8 cellular contexts compared by ENCODE assay signal in genomic region chr12:39443704-39444234, GRCh38. TPM values are rescaled to one million over a fixed set of nuclear protein-coding genes. Genes with fewer than 3 reads are reported as not detected.
DNase-seq lines count a peak whose midpoint lies in the region; ATAC-seq and TF ChIP-seq lines count a peak whose summit lies in the region.

No MANE protein-coding gene starts in this region.

- TF ChIP-seq CTCF in C4-2B (conservative IDR thresholded peaks at IDR 0.05) = no peak
- TF ChIP-seq CTCF in choroid plexus epithelial cell (conservative IDR thresholded peaks at IDR 0.05; ENCODE audit: low read depth, low read length) = no peak
- no peak for TF ChIP-seq CTCF in mesothelial cell of epicardium (IDR thresholded peaks at IDR 0.05; ENCODE audit: unreplicated experiment)

- peak overlapping the region; percentile 62 for H3K4me3 ChIP-seq in choroid plexus epithelial cell (ENCODE audit: low read depth, low read length)
- H3K4me3 ChIP-seq in aorta (ENCODE audit: low read length in 2 of 2) = peak overlapping the region; percentile 20 to 77

- H3K9me3 Mint-ChIP-seq in mesothelial cell of epicardium = no peaks in the 10 kb centered on the region

- DNase-seq in M059J (ENCODE audit: low read depth) (peak; percentile 29), choroid plexus epithelial cell (ENCODE audit: low read depth) (no peak), mesothelial cell of epicardium (ENCODE audit: low spot score in 2 of 2, unreplicated experiment in 2 of 2) (no peak), aorta (no peak), LoVo (ENCODE audit: low spot score) (no peak), GM19240 (ENCODE audit: insufficient read length, low spot score) (no peak)
- DNase-seq in stimulated activated CD4-positive, alpha-beta T cell treated with anti-CD3 and anti-CD28 coated beads, Interleukin-4, amount 100 ng/mL, for 24 hours = no peak

- H3K4me1 ChIP-seq in aorta (ENCODE audit: control insufficient read depth in 1 of 2, insufficient read depth in 2 of 2, low read length in 2 of 2) = no peaks in the 10 kb centered on the region

- peaks cover 20% of the 10 kb centered on the region for H3K4me1 Mint-ChIP-seq in mesothelial cell of epicardium

- no peaks in the 10 kb centered on the region for H3K9me3 ChIP-seq in aorta (ENCODE audit: control insufficient read depth, low read length)

- H3K27me3 Mint-ChIP-seq in mesothelial cell of epicardium (ENCODE audit: low read depth) = no peaks in the 10 kb centered on the region

- H3K27me3 ChIP-seq in aorta (ENCODE audit: control insufficient read depth in 1 of 2, insufficient read depth in 2 of 2, low read length in 1 of 2) = no peaks in the 10 kb centered on the region

- 0 to 3% methylated on average over 7 of the region's 7 CpGs for WGBS in aorta, 2 donors

- H3K36me3 Mint-ChIP-seq in mesothelial cell of epicardium = no peaks in the 10 kb centered on the region

- intact Hi-C loops in aorta (cut with DNase I) = no loop called here

- H3K36me3 ChIP-seq in aorta (ENCODE audit: control insufficient read depth in 1 of 2, insufficient read depth in 2 of 2, low read length in 1 of 2) = no peaks in the 10 kb centered on the region

- peak overlapping the region; percentile 93 for H3K27ac ChIP-seq in C4-2B
- peak overlapping the region in 1 of 2 donors; percentile 20 for H3K27ac ChIP-seq in aorta (ENCODE audit: low read depth in 1 of 2, low read length in 2 of 2)

- ATAC-seq in aorta (ENCODE audit: low FRiP score) = peak; percentile 11

- H3K27ac Mint-ChIP-seq in mesothelial cell of epicardium = peak overlapping the region; percentile 75

- H3K4me3 Mint-ChIP-seq in mesothelial cell of epicardium = peak overlapping the region; percentile 68

RNA-seq across cellular contexts. Expression of gene KIF21A, which starts 0.8 kb away (rescaled TPM):
- total RNA-seq in M059J (2014; rRNA removed; shearing (Covaris generic)) = 4.7 and 6.6 TPM in 2 replicates
- total RNA-seq in mesothelial cell of epicardium (24.4 to 27.7 TPM (median 24.8 TPM) in 3 replicates), aorta (1 to 10 TPM; 7.7 to 9.0 TPM)
- polyA plus RNA-seq in aorta = 1 to 10 TPM; 1.2 to 3.9 TPM
